In genomic region chr10:93039721-93040120, GRCh38 we compare ENCODE assay signal across 8 cellular contexts. TPM values are rescaled to one million over a fixed set of nuclear protein-coding genes. Genes with fewer than 3 reads are reported as not detected.
A peak's percentile ranks its signal among the peaks of the same experiment; 100 is the strongest.
DNase-seq lines count a peak whose midpoint lies in the region; ATAC-seq, FAIRE-seq and TF ChIP-seq lines count a peak whose summit lies in the region.

No MANE protein-coding gene starts in this region.

- H3K36me3 Mint-ChIP-seq in progenitor cell of endocrine pancreas (ENCODE audit: insufficient read depth) = peaks cover 2% of the 10 kb centered on the region

- H3K27ac Mint-ChIP-seq in progenitor cell of endocrine pancreas = no peak overlapping the region

- H3K4me1 Mint-ChIP-seq in progenitor cell of endocrine pancreas (ENCODE audit: low read depth) = no peaks in the 10 kb centered on the region

- TF ChIP-seq CTCF in bronchial epithelial cell (IDR thresholded peaks at IDR 0.05; ENCODE audit: insufficient read depth, low read length, severe bottlenecking) (peak; percentile 60), progenitor cell of endocrine pancreas (IDR thresholded peaks at IDR 0.05; ENCODE audit: unreplicated experiment) (peak; percentile 20)

- no peak overlapping the region for H3K4me3 ChIP-seq in bronchial epithelial cell (ENCODE audit: low read depth, low read length)

- no peak for FAIRE-seq in bronchial epithelial cell (lab: Jason Lieb, UNC)

- H3K4me3 Mint-ChIP-seq in progenitor cell of endocrine pancreas (ENCODE audit: low read depth) = no peak overlapping the region

- peak; percentile 49 for ATAC-seq in GM18868 (IDR thresholded peaks at IDR 0.05; ENCODE audit: unreplicated experiment)
- ATAC-seq in HG03460 (IDR thresholded peaks at IDR 0.05; ENCODE audit: unreplicated experiment) = no peak

- H3K36me3 ChIP-seq in bronchial epithelial cell (ENCODE audit: control insufficient read depth, insufficient read depth, low read length) = no peaks in the 10 kb centered on the region

- POLR2A ChIA-PET in HEK293T (lab: Yijun Ruan, JAX) = no interaction called here

- no peaks in the 10 kb centered on the region for H3K9me3 Mint-ChIP-seq in progenitor cell of endocrine pancreas (ENCODE audit: low read depth)

- DNase-seq in NCI-H1694 treated with DMSO at 0.1 percent for 48 hours (lab: John Stamatoyannopoulos, UW) (peak; percentile 18), bronchial epithelial cell (ENCODE audit: low read depth) (peak; percentile 42), progenitor cell of endocrine pancreas (ENCODE audit: low spot score, unreplicated experiment) (no peak), HEK293T (ENCODE audit: extremely low spot score) (no peak), SHP77 treated with DMSO at 0.1 percent for 48 hours (lab: John Stamatoyannopoulos, UW) (no peak)
- DNase-seq in stimulated activated CD4-positive, alpha-beta T cell treated with anti-CD3 and anti-CD28 coated beads, Interleukin-2, amount 100 ng/mL, for 24 hours = no peak

- no peaks in the 10 kb centered on the region for H3K27me3 ChIP-seq in bronchial epithelial cell (ENCODE audit: control insufficient read depth, insufficient read depth, low read length)

- CTCF ChIA-PET in HEK293T (lab: Yijun Ruan, JAX) = no interaction called here

- no peaks in the 10 kb centered on the region for H3K27me3 Mint-ChIP-seq in progenitor cell of endocrine pancreas

TF ChIP-seq in HEK293T, 16 proteins besides CTCF, POLR2A, EP300 and RAD21:
- TF ChIP-seq SUZ12 (IDR thresholded peaks at IDR 0.05) (no peak), FOXA1 (IDR thresholded peaks at IDR 0.05) (no peak), HDGF (IDR thresholded peaks at IDR 0.05; ENCODE audit: borderline replicate concordance) (no peak), BHLHE40 (IDR thresholded peaks at IDR 0.05; ENCODE audit: borderline replicate concordance) (no peak)

RNA-seq across cellular contexts. Expression of gene CYP26C1, which starts 20.9 kb away (rescaled TPM):
- total RNA-seq in bronchial epithelial cell = under 0.01 TPM in 2 replicates
- total RNA-seq in progenitor cell of endocrine pancreas = 0.26 and 0.29 TPM in 2 replicates

RNA-seq across cellular contexts. Expression of gene CYP26A1, which starts 34.0 kb away (rescaled TPM):
- not detected in 2 replicates for total RNA-seq in bronchial epithelial cell
- 1.8 and 3.4 TPM in 2 replicates for total RNA-seq in progenitor cell of endocrine pancreas

Comparison
In these comparisons a context has a peak if more than half of its experiments do, and no peak if none do; other contexts are left out.
1. DNase-seq: peak in NCI-H1694 treated with DMSO at 0.1 percent for 48 hours (single experiment) and bronchial epithelial cell (single experiment); none in progenitor cell of endocrine pancreas (single experiment), HEK293T (single experiment), SHP77 treated with DMSO at 0.1 percent for 48 hours (single experiment) and stimulated activated CD4-positive, alpha-beta T cell treated with anti-CD3 and anti-CD28 coated beads, Interleukin-2, amount 100 ng/mL, for 24 hours (0 of 2).